Comparison of ENCODE assay signal across 19 cellular contexts in the genomic region with DNA sequence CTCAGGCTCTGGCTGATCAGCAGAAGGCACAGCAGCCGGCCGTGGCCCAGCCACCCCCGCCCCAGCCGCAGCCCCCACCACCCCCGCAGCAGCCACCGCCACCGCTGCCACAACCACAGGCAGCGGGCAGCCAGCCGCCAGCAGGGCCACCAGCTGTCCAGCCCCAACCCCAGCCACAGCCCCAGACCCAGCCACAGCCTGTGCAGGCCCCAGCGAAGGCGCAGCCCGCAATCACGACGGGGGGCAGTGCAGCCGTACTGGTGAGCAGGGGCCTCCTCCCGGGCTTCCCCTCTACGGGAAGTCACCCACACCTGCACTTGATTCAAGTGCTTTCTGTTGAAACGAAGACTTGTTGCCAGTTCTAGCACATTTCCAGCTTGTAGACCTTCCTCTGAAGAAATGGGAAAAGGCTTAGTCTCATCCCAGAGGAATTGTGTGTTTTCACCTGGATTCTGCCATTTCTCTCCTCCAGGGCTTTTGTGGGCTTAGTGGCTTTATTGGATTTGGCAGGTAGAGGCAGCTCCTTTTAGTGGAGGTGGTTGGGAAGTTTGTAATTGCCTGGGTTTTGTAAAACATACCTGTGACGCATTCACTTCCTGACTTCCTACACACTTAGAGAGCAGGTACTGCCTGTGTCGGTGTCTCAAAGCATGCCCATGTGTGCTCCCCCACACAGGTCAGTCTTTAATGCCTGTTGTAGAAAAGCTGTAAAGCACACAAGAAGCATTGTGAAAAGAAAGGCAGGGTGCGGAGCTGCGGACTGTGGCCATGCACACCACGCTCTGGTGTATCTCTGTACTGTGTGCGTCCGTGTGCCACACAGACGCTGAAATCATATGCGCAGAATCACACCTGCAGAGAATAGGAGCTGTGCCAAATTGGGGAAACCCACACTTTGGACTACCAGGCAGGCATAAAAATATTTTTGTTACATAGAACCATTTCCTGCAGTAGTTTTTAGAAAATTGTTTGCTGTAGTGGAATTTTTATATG.
DNase-seq lines count a peak whose midpoint lies in the region; ATAC-seq lines count a peak whose summit lies in the region.
"Had no signal": no experiment of that assay in that cellular context is flagged by ENCODE, and none has a peak within 500 bp of the region (broad histone marks: within the 10 kb centered on the region; RNA-seq: fewer than 3 reads in every experiment).

No MANE protein-coding gene starts in this region.

- CTCF ChIA-PET in activated naive CD4-positive, alpha-beta T cell treated with anti-CD3 and anti-CD28 coated beads for 36 hours (lab: Charles Lee): interaction anchor here (1.0 kb wide), 1 partner anchor 360 kb away, joined by 3 read pairs; no protein-coding TSS in a partner anchor

- intact Hi-C loops in activated naive CD4-positive, alpha-beta T cell treated with anti-CD3 and anti-CD28 coated beads for 36 hours (cut with micrococcal nuclease): no loop called here

- no peaks in the 10 kb centered on the region for H3K27me3 Mint-ChIP-seq in activated naive CD4-positive, alpha-beta T cell treated with anti-CD3 and anti-CD28 coated beads for 36 hours (ENCODE audit: low read depth)
- no peaks in the 10 kb centered on the region for H3K27me3 Mint-ChIP-seq in IgD-negative memory B cell

- H3K4me1 Mint-ChIP-seq in activated naive CD4-positive, alpha-beta T cell treated with anti-CD3 and anti-CD28 coated beads for 36 hours (ENCODE audit: low read depth): no peaks in the 10 kb centered on the region
- H3K4me1 Mint-ChIP-seq in IgD-negative memory B cell: peaks cover 19 to 27% (median 22%) of the 10 kb centered on the region in 3 donors
- peaks cover 5% of the 10 kb centered on the region for H3K4me1 Mint-ChIP-seq in stimulated activated effector memory CD8-positive, alpha-beta T cell treated with anti-CD3 and anti-CD28 coated beads, Interleukin-12 subunit alpha, Interleukin-12 subunit beta, amount 100 ng/mL, for 72 hours

- no peaks in the 10 kb centered on the region for H3K9me3 Mint-ChIP-seq in activated naive CD4-positive, alpha-beta T cell treated with anti-CD3 and anti-CD28 coated beads for 36 hours
- H3K9me3 Mint-ChIP-seq in IgD-negative memory B cell: no peaks in the 10 kb centered on the region
- H3K9me3 Mint-ChIP-seq in stimulated activated effector memory CD8-positive, alpha-beta T cell treated with anti-CD3 and anti-CD28 coated beads, Interleukin-12 subunit alpha, Interleukin-12 subunit beta, amount 100 ng/mL, for 72 hours: no peaks in the 10 kb centered on the region
- H3K9me3 Mint-ChIP-seq: CD8-positive, alpha-beta T cell had no signal

- no peak for DNase-seq in activated naive CD4-positive, alpha-beta T cell treated with anti-CD3 and anti-CD28 coated beads for 36 hours
- DNase-seq in activated naive CD4-positive, alpha-beta T cell treated with Interleukin-2 at 50 U/mL for 16 hours: no peak
- no peak for DNase-seq in stimulated activated effector memory CD8-positive, alpha-beta T cell treated with anti-CD3 and anti-CD28 coated beads, Interleukin-12 subunit alpha, Interleukin-12 subunit beta, amount 100 ng/mL, for 72 hours (ENCODE audit: low spot score in 2 of 2)
- no peak for DNase-seq in DMS53 (lab: John Stamatoyannopoulos, UW)
- DNase-seq in MV-4-11 (lab: John Stamatoyannopoulos, UW): no peak
- DNase-seq: CD8-positive, alpha-beta T cell; DMS79; H7; MM.1S; NCI-H1105; NCI-H1694 treated with DMSO at 0.1 percent for 48 hours; NCI-H345; NCI-H524 treated with DMSO at 0.1 percent for 48 hours; PC-9; SIG-M5 had no signal

- peaks cover 28% of the 10 kb centered on the region for H3K36me3 Mint-ChIP-seq in activated naive CD4-positive, alpha-beta T cell treated with anti-CD3 and anti-CD28 coated beads for 36 hours (ENCODE audit: low read depth)
- H3K36me3 Mint-ChIP-seq in IgD-negative memory B cell: peaks cover 4% of the 10 kb centered on the region
- H3K36me3 Mint-ChIP-seq in stimulated activated effector memory CD8-positive, alpha-beta T cell treated with anti-CD3 and anti-CD28 coated beads, Interleukin-12 subunit alpha, Interleukin-12 subunit beta, amount 100 ng/mL, for 72 hours: peaks cover 96% of the 10 kb centered on the region

- no peak overlapping the region for H3K4me3 Mint-ChIP-seq in activated naive CD4-positive, alpha-beta T cell treated with anti-CD3 and anti-CD28 coated beads for 36 hours
- no peak overlapping the region for H3K4me3 Mint-ChIP-seq in IgD-negative memory B cell
- H3K4me3 Mint-ChIP-seq in stimulated activated effector memory CD8-positive, alpha-beta T cell treated with anti-CD3 and anti-CD28 coated beads, Interleukin-12 subunit alpha, Interleukin-12 subunit beta, amount 100 ng/mL, for 72 hours: no peak overlapping the region
- H3K4me3 Mint-ChIP-seq: CD8-positive, alpha-beta T cell had no signal

- peak; percentile 57 for ATAC-seq in esophagus mucosa
- no peak for ATAC-seq in stimulated activated effector memory CD8-positive, alpha-beta T cell treated with anti-CD3 and anti-CD28 coated beads, Interleukin-12 subunit alpha, Interleukin-12 subunit beta, amount 100 ng/mL, for 72 hours
- no peak for ATAC-seq in HG02981 (IDR thresholded peaks at IDR 0.05; ENCODE audit: unreplicated experiment)
- ATAC-seq: CD8-positive, alpha-beta T cell; SK-N-SH treated with all-trans-retinoic acid at 6 μM for 48 hours had no signal

- peak overlapping the region; percentile 44 for H3K27ac Mint-ChIP-seq in activated naive CD4-positive, alpha-beta T cell treated with anti-CD3 and anti-CD28 coated beads for 36 hours
- peak overlapping the region in 2 of 3 donors; percentile 49 to 75 for H3K27ac Mint-ChIP-seq in IgD-negative memory B cell
- peak overlapping the region; percentile 80 for H3K27ac Mint-ChIP-seq in stimulated activated effector memory CD8-positive, alpha-beta T cell treated with anti-CD3 and anti-CD28 coated beads, Interleukin-12 subunit alpha, Interleukin-12 subunit beta, amount 100 ng/mL, for 72 hours
- H3K27ac Mint-ChIP-seq: CD8-positive, alpha-beta T cell had no signal
